Comparison of ENCODE assay signal across 2 cellular contexts in the genomic region with DNA sequence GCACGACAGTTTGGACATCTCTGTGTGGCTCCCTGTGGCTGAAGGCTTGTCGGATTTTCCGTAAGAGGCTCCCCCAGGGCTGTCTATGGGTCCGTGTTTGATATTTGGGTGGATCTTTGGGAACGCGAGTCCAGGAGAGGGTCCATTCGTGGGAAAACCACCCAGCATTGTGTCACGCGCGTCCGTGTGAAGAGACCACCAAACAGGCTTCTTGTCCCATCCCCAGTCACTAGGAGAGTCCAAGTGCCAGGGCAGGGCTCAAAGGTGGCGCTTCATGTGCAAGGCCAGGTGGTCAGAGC.
TF ChIP-seq lines count a peak whose summit lies in the region.

No MANE protein-coding gene starts in this region.

TF ChIP-seq in SK-N-SH treated with all-trans-retinoic acid at 6 μM for 48 hours, 23 proteins besides CTCF, POLR2A, EP300 and RAD21:
- 0 out of 2 replicates have a peak, but pooled peaks have one; percentile 39 for TF ChIP-seq BACH2 (CRISPR knock-in tag; IDR thresholded peaks at IDR 0.05; ENCODE audit: borderline replicate concordance)
- TF ChIP-seq ZNF565 (CRISPR knock-in tag; conservative IDR thresholded peaks at IDR 0.05; ENCODE audit: low read depth): no peak

TF ChIP-seq in SK-N-SH, 30 proteins besides CTCF, POLR2A, EP300 and RAD21:
- no peak for TF ChIP-seq CHD2 (IDR thresholded peaks at IDR 0.05; ENCODE audit: low read length, partially characterized antibody)
- TF ChIP-seq TEAD4 (IDR thresholded peaks at IDR 0.05; ENCODE audit: borderline replicate concordance, insufficient read depth): no peak
- no peak for TF ChIP-seq FOSL2 (IDR thresholded peaks at IDR 0.05; ENCODE audit: borderline replicate concordance, low read depth)
- TF ChIP-seq, protein P1, sequence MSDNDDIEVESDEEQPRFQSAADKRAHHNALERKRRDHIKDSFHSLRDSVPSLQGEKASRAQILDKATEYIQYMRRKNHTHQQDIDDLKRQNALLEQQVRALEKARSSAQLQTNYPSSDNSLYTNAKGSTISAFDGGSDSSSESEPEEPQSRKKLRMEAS (IDR thresholded peaks at IDR 0.05; ENCODE audit: low read depth): no peak
